ENCODE assay signal across 7 cellular contexts in the genomic region with DNA sequence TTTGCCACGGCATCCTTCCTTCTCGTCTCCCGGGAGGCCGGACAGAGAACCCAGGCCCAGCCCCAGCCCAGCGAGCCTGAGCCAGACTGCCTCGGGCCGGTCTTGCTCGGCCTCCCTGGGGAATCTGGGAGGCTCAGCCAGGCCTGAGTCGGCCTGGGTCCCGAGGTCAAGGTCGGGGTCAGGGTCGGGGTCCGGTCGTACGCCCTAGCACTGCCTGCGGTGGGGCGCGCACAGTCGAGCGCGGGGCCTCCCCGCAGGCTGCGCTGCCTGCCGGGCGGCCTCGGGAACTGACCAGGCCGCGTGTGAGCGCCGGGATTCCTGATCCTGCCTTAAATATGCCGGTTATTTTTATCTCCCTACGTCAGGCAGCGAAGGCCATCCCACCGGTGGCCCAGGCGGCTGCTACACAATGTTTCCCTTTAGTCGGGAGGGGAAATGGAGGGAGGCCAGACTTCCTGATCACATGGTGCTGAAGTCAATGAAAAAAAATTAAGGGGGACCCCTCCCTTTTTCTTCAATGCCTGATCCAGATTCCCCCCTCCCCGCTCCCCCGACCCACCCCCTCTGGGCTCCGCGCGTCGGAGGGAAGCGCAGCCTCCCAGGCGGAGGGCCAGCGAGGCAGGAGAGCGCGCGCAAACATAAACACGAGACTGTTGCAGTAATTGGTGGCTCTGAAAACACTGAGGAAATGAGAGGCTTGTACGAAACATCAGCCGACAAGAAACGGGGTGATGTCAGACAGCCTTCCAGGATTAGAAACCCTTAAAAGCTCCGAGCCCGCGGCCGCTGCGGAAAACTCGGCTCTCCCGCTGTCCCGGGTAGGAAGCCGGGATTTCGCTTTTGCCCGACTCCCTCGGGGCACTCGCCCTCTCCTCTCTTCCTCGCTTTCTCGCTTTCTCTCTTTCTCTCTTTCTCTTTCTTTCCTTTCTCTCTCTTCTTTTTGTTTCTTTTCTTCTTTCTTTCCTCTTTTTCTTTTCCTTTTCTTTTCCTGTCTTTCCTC.
A peak's percentile ranks its signal among the peaks of the same experiment; 100 is the strongest.
DNase-seq lines count a peak whose midpoint lies in the region; ATAC-seq and TF ChIP-seq lines count a peak whose summit lies in the region.

No MANE protein-coding gene starts in this region.

- peak overlapping the region; percentile 47 for H3K4me3 ChIP-seq in GM12864 (ENCODE audit: low read depth, low read length)

- no peaks in the 10 kb centered on the region for H3K36me3 Mint-ChIP-seq in brain

- peak overlapping the region; percentile 18 to 94 (median 86) for H3K27ac Mint-ChIP-seq in brain

- H3K4me3 Mint-ChIP-seq in brain, result peak overlapping the region; percentile 81 to 90 (median 84)

- no peak for ATAC-seq in GM21528 (IDR thresholded peaks at IDR 0.05; ENCODE audit: low FRiP score, unreplicated experiment)

- DNase-seq in GM12864 (ENCODE audit: low read depth) (no peak), NCI-H1417 (lab: John Stamatoyannopoulos, UW) (peak in 2 of 3 experiments; percentile 61 to 67), hypothalamus (lab: John Stamatoyannopoulos, UW) (peak in 50 of 51 donors; percentile 36 to 89 (median 78)), pons (ENCODE audit: low spot score) (peak; percentile 92), KG1 (lab: John Stamatoyannopoulos, UW) (no peak)

- peaks cover 0 to 2% (median 0%) of the 10 kb centered on the region in 5 experiments for H3K9me3 Mint-ChIP-seq in brain

- peaks cover 59% of the 10 kb centered on the region for H3K4me1 Mint-ChIP-seq in brain

- H3K27me3 Mint-ChIP-seq in brain, result peaks cover 25% of the 10 kb centered on the region

- TF ChIP-seq CTCF in GM12864 (IDR thresholded peaks at IDR 0.05; ENCODE audit: low read depth, low read length, missing control alignments) (no peak), brain (conservative IDR thresholded peaks at IDR 0.05) (no peak)

Comparison
In these comparisons a context has a peak if more than half of its experiments do, and no peak if none do; other contexts are left out.
1. DNase-seq: peak in NCI-H1417 (2 of 3), hypothalamus (50 of 51) and pons (single experiment); none in GM12864 (single experiment) and KG1 (single experiment).